27 cellular contexts compared by ENCODE assay signal in the genomic region with DNA sequence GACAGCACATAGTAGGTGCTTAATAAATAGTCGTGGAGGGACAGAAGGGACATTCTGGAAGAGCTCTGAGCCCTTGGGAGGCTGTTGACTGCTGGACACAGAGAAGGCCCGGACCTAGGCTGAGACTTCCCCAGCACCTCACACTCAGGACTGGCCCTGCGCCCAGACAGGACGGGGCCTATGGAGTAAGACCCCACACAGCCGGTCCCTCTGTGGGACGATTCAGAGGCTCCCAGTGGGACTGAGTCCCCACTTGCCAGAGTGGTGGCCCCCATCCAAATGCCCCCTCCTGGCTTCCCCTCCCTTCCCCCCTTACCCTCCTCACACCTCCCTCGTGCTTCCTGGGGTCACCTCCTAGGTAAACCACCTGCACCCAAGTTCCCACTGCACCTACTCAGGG.
"Had no signal": no experiment of that assay in that cellular context is flagged by ENCODE, and none has a peak within 500 bp of the region (broad histone marks: within the 10 kb centered on the region; RNA-seq: fewer than 3 reads in every experiment).

No MANE protein-coding gene starts in this region.

- H3K4me3 Mint-ChIP-seq: mesothelial cell of epicardium; natural killer cell; nephron progenitor cell; stimulated activated naive CD8-positive, alpha-beta T cell treated with anti-CD3 and anti-CD28 coated beads, Interleukin-15, Interleukin-2, amounts not matched to agents 100 ng/mL and 50 ng/mL, for 24 hours had no signal

- ATAC-seq: left cardiac atrium, left lung, natural killer cell, right lobe of liver, upper lobe of right lung had no signal

- H3K9me3 Mint-ChIP-seq: mesothelial cell of epicardium; naive B cell; natural killer cell; nephron progenitor cell; neural progenitor cell; stimulated activated naive CD8-positive, alpha-beta T cell treated with anti-CD3 and anti-CD28 coated beads, Interleukin-15, Interleukin-2, amounts not matched to agents 100 ng/mL and 50 ng/mL, for 24 hours had no signal

- H3K9ac ChIP-seq: neural progenitor cell, parathyroid adenoma had no signal

- H3K9me3 ChIP-seq: left lung, neutrophil, right atrium auricular region, right lobe of liver, suprapubic skin, thoracic aorta, tibial artery, upper lobe of right lung had no signal

- H3K4me2 ChIP-seq: neural progenitor cell had no signal

- H3K79me2 ChIP-seq: parathyroid adenoma had no signal

- H3K27me3 Mint-ChIP-seq: stimulated activated naive CD8-positive, alpha-beta T cell treated with anti-CD3 and anti-CD28 coated beads, Interleukin-15, Interleukin-2, amounts not matched to agents 100 ng/mL and 50 ng/mL, for 24 hours had no signal

- H3K27ac Mint-ChIP-seq: mesothelial cell of epicardium; natural killer cell; stimulated activated naive CD8-positive, alpha-beta T cell treated with anti-CD3 and anti-CD28 coated beads, Interleukin-15, Interleukin-2, amounts not matched to agents 100 ng/mL and 50 ng/mL, for 24 hours had no signal

- H3K4me3 ChIP-seq: left lung, lung, neural progenitor cell, right atrium auricular region, right lobe of liver, skin epidermis, suprapubic skin, thoracic aorta, tibial artery, upper lobe of right lung had no signal

- DNase-seq: hippocampal formation; kidney glomerular epithelial cell; left cardiac atrium; naive B cell; natural killer cell; nephron progenitor cell; occipital lobe; right lobe of liver; stimulated activated CD4-positive, alpha-beta T cell treated with anti-CD3 and anti-CD28 coated beads, Interleukin-4, amount 100 ng/mL, for 4 hours; stimulated activated CD8-positive, alpha-beta memory T cell treated with anti-CD3 and anti-CD28 coated beads, Interleukin-4, amount 100 ng/mL, for 48 hours; stimulated activated naive CD4-positive, alpha-beta T cell; tibial artery; trophoblast cell; upper lobe of right lung had no signal

- H3K36me3 ChIP-seq: left lung, neural progenitor cell, neutrophil, right atrium auricular region, right lobe of liver, suprapubic skin, thoracic aorta, tibial artery, upper lobe of right lung had no signal

- H3K4me1 Mint-ChIP-seq: natural killer cell had no signal

- H2AFZ ChIP-seq: neural progenitor cell, parathyroid adenoma had no signal

- H3K27ac ChIP-seq: left lung, neural progenitor cell, neutrophil, parathyroid adenoma, right atrium auricular region, right lobe of liver, skin epidermis, suprapubic skin, thoracic aorta, tibial artery, upper lobe of right lung had no signal

- H3K36me3 Mint-ChIP-seq: mesothelial cell of epicardium, naive B cell, natural killer cell, neural progenitor cell had no signal

- H3K4me1 ChIP-seq: parathyroid adenoma had no signal

- H3K27me3 ChIP-seq: right atrium auricular region, right lobe of liver, tibial artery, upper lobe of right lung had no signal

- FAIRE-seq: keratinocyte, urothelium cell line had no signal
